In genomic region chr1:32220746-32221580, GRCh38 we compare ENCODE assay signal across 8 cellular contexts. TPM values are rescaled to one million over a fixed set of nuclear protein-coding genes. Genes with fewer than 3 reads are reported as not detected.
DNase-seq lines count a peak whose midpoint lies in the region; ATAC-seq and TF ChIP-seq lines count a peak whose summit lies in the region.

No MANE protein-coding gene starts in this region.

- TF ChIP-seq CTCF in GM12864 (IDR thresholded peaks at IDR 0.05; ENCODE audit: low read depth, low read length, missing control alignments) (no peak), Peyer's patch (IDR thresholded peaks at IDR 0.05) (no peak), fibroblast of lung (conservative IDR thresholded peaks at IDR 0.05 in 1 of 2, IDR thresholded peaks at IDR 0.05 in 1 of 2; ENCODE audit: low read depth in 1 of 2, low read length in 2 of 2) (no peak)

- H3K4me3 ChIP-seq in GM12864 (ENCODE audit: low read depth, low read length) (peak overlapping the region; percentile 56), Peyer's patch (peak overlapping the region; percentile 73 to 95 (median 88)), fibroblast of lung (replicated peaks in 1 of 4; ENCODE audit: control extremely low read depth in 1 of 4, insufficient read depth in 1 of 4, low read depth in 3 of 4, low read length in 4 of 4) (peak overlapping the region; percentile 77 to 88 (median 82)), rectal smooth muscle tissue (ENCODE audit: low read length) (peak overlapping the region; percentile 97)

- H3K36me3 ChIP-seq in Peyer's patch (peaks cover 0 to 32% (median 0%) of the 10 kb centered on the region in 3 donors), fibroblast of lung (ENCODE audit: control insufficient read depth, insufficient read depth, low read length) (peaks cover 18% of the 10 kb centered on the region), rectal smooth muscle tissue (ENCODE audit: control insufficient read depth, insufficient read depth, low read length) (peaks cover 9% of the 10 kb centered on the region)

- H3K4me2 ChIP-seq in fibroblast of lung (ENCODE audit: extremely low read depth, insufficient read depth, low read length) = peak overlapping the region; percentile 94

- H2AFZ ChIP-seq in fibroblast of lung (ENCODE audit: low read length) = no peak overlapping the region

- no peaks in the 10 kb centered on the region for H4K20me1 ChIP-seq in fibroblast of lung (ENCODE audit: control insufficient read depth, extremely low read depth, insufficient read depth, low read length)

- H3K27ac ChIP-seq in Peyer's patch (peak overlapping the region; percentile 11 to 91 (median 86)), fibroblast of lung (ENCODE audit: insufficient read depth, low read length) (peak overlapping the region; percentile 100), rectal smooth muscle tissue (ENCODE audit: low read depth, low read length) (no peak overlapping the region)

- H3K4me1 ChIP-seq in Peyer's patch = peaks cover 0 to 26% (median 12%) of the 10 kb centered on the region in 4 donors
- H3K4me1 ChIP-seq in fibroblast of lung (ENCODE audit: control insufficient read depth, extremely low read depth, insufficient read depth, low read length) = peaks cover 20% of the 10 kb centered on the region
- peaks cover 12% of the 10 kb centered on the region for H3K4me1 ChIP-seq in rectal smooth muscle tissue (ENCODE audit: control insufficient read depth, insufficient read depth, low read length)

- DNase-seq in GM12864 (ENCODE audit: low read depth) = no peak
- DNase-seq in Peyer's patch = no peak
- no peak for DNase-seq in fibroblast of lung (ENCODE audit: low read depth in 2 of 2)
- DNase-seq in NCI-H1105 treated with DMSO at 0.1 percent for 48 hours (lab: John Stamatoyannopoulos, UW) = no peak
- no peak for DNase-seq in COLO829 (ENCODE audit: low spot score)

- no peak for ATAC-seq in HG03432 (IDR thresholded peaks at IDR 0.05; ENCODE audit: unreplicated experiment)
- ATAC-seq in GM21367 (IDR thresholded peaks at IDR 0.05; ENCODE audit: unreplicated experiment) = no peak

- H3K27me3 ChIP-seq in Peyer's patch (no peaks in the 10 kb centered on the region), fibroblast of lung (ENCODE audit: control insufficient read depth, insufficient read depth, low read length) (no peaks in the 10 kb centered on the region), rectal smooth muscle tissue (ENCODE audit: control insufficient read depth, insufficient read depth, low read length) (no peaks in the 10 kb centered on the region)

- TF ChIP-seq POLR2A in Peyer's patch (IDR thresholded peaks at IDR 0.05) = no peak

- H3K9ac ChIP-seq in fibroblast of lung (ENCODE audit: insufficient read depth, low read length) (peak overlapping the region; percentile 98), rectal smooth muscle tissue (ENCODE audit: low read length) (no peak overlapping the region)

- H3K9me3 ChIP-seq in Peyer's patch = no peaks in the 10 kb centered on the region
- H3K9me3 ChIP-seq in fibroblast of lung (ENCODE audit: control insufficient read depth, insufficient read depth, low read depth, low read length) = no peaks in the 10 kb centered on the region

- peaks cover 32% of the 10 kb centered on the region for H3K79me2 ChIP-seq in fibroblast of lung (ENCODE audit: control insufficient read depth, insufficient read depth, low read length)

RNA-seq across cellular contexts. Expression of gene TMEM234, which starts 1.2 kb away (rescaled TPM):
- total RNA-seq in Peyer's patch = 10 to 100 TPM; 15.9 to 47.0 (median 25.4) TPM
- total RNA-seq in fibroblast of lung = 12.1 and 17.5 TPM in 2 replicates
- polyA plus RNA-seq in fibroblast of lung = 15.8 TPM in 2 replicates
- polyA plus RNA-seq in fibroblast of lung (2012) = 17.3 and 17.7 TPM in 2 replicates
- 14.8 and 25.6 TPM in 2 replicates for polyA minus RNA-seq in fibroblast of lung (ENCODE audit: low replicate concordance)

RNA-seq across cellular contexts. Expression of gene EIF3I, which starts 1.2 kb away (rescaled TPM):
- 100 to 1,000 TPM in 1 of 4 donors, 10 to 100 TPM in 3; 76.1 to 105 (median 84.7) TPM for total RNA-seq in Peyer's patch
- total RNA-seq in fibroblast of lung = 246 and 277 TPM in 2 replicates
- 492 and 721 TPM in 2 replicates for polyA plus RNA-seq in fibroblast of lung
- polyA plus RNA-seq in fibroblast of lung (2012) = 257 and 360 TPM in 2 replicates
- polyA minus RNA-seq in fibroblast of lung (ENCODE audit: low replicate concordance) = 574 and 681 TPM in 2 replicates

RNA-seq across cellular contexts. Expression of gene DCDC2B, which starts 12.1 kb away (rescaled TPM):
- total RNA-seq in Peyer's patch = under 1 TPM in 1 of 4 donors, not detected in 3; 0.85 TPM
- not detected in 2 replicates for total RNA-seq in fibroblast of lung
- polyA plus RNA-seq in fibroblast of lung = not detected in 2 replicates
- 0.06 and 0.12 TPM in 2 replicates for polyA plus RNA-seq in fibroblast of lung (2012)
- not detected in 2 replicates for polyA minus RNA-seq in fibroblast of lung (ENCODE audit: low replicate concordance)

RNA-seq across cellular contexts. Expression of gene IQCC, which starts 15.5 kb away (rescaled TPM):
- total RNA-seq in Peyer's patch = 1 to 10 TPM in 3 of 4 donors, under 1 TPM in 1; 0.88 to 8.3 (median 2.6) TPM
- 1.3 and 2.3 TPM in 2 replicates for total RNA-seq in fibroblast of lung
- 2.0 and 2.6 TPM in 2 replicates for polyA plus RNA-seq in fibroblast of lung
- 1.7 and 2.4 TPM in 2 replicates for polyA plus RNA-seq in fibroblast of lung (2012)
- 0.85 and 3.8 TPM in 2 replicates for polyA minus RNA-seq in fibroblast of lung (ENCODE audit: low replicate concordance)

RNA-seq across cellular contexts. Expression of gene CCDC28B, which starts 20.6 kb away (rescaled TPM):
- total RNA-seq in Peyer's patch (1 to 10 TPM in 2 of 4 donors, not detected in 2; 1.1 to 2.4 TPM), fibroblast of lung (7.4 and 12.4 TPM in 2 replicates)
- polyA plus RNA-seq in fibroblast of lung = 9.4 and 10.1 TPM in 2 replicates
- 16.7 and 17.0 TPM in 2 replicates for polyA plus RNA-seq in fibroblast of lung (2012)
- 5.7 and 6.6 TPM in 2 replicates for polyA minus RNA-seq in fibroblast of lung (ENCODE audit: low replicate concordance)
